8 cellular contexts compared by ENCODE assay signal in the genomic region with DNA sequence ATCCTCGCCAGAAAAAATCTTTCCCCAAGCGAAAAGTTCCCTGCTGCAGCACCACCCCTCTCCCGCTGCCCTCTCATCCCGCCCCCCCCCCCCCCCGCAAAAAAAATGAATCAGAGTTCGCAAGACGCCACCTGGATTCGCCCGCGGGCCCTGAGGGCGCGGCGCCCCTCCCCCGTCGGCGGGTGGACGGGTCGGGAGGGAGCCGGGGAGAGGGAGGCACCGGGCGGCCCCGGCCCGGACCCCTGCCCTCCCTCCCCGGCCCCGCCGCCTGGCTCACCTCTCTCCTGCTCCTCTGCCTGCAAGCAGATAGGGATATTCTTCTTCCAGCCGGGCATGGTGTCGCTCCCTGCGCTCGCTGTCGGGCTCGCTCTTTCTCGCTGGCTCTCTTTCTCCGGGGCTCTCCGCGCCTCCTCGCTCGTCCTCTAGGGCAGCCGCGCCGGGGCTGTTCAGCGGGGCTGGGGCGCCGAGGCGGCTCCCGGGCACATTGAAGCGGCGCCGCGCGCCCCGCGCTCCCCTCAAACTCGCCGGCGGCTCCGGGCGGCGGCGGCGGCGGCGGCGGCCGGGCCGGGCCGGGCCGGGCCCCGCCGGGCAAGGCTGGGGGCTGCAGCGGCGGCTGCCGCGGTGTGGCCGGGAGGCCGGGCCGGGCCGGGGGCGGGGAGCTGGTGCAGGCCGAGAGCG.
A peak's percentile ranks its signal among the peaks of the same experiment; 100 is the strongest.
DNase-seq lines count a peak whose midpoint lies in the region; ATAC-seq, FAIRE-seq and TF ChIP-seq lines count a peak whose summit lies in the region.

No MANE protein-coding gene starts in this region.

- in situ Hi-C loops in GM12878 (cut with MboI): no loop called here

- H3K27me3 Mint-ChIP-seq in Caco-2 (ENCODE audit: insufficient read depth, unreplicated experiment): peaks cover 33% of the 10 kb centered on the region

- no peaks in the 10 kb centered on the region for H3K36me3 ChIP-seq in Caco-2 (ENCODE audit: control insufficient read depth, insufficient read depth, low read length)
- no peaks in the 10 kb centered on the region for H3K36me3 ChIP-seq in HUES48 (ENCODE audit: control insufficient read depth, insufficient read depth, low read length)
- H3K36me3 ChIP-seq in SK-N-SH (replicated peaks in 1 of 2; ENCODE audit: control insufficient read depth in 1 of 2, insufficient read depth in 2 of 2, low read length in 1 of 2): no peaks in the 10 kb centered on the region
- H3K36me3 ChIP-seq in GM12878 (ENCODE audit: control insufficient read depth in 2 of 2, insufficient read depth in 2 of 2, low read length in 1 of 2): no peaks in the 10 kb centered on the region

- FAIRE-seq in GM12878 (lab: Jason Lieb, UNC): no peak

- H3F3A ChIP-seq in SK-N-SH (replicated peaks; ENCODE audit: insufficient read depth): no peaks in the 10 kb centered on the region

- H3K27ac Mint-ChIP-seq in Caco-2 (ENCODE audit: unreplicated experiment): no peak overlapping the region

- no peaks in the 10 kb centered on the region for H3K9me3 ChIP-seq in Caco-2
- no peaks in the 10 kb centered on the region for H3K9me3 ChIP-seq in HUES48 (ENCODE audit: control insufficient read depth, insufficient read depth, low read length)
- H3K9me3 ChIP-seq in SK-N-SH: no peaks in the 10 kb centered on the region
- no peaks in the 10 kb centered on the region for H3K9me3 ChIP-seq in GM12878 (replicated peaks; ENCODE audit: control insufficient read depth, insufficient read depth, low read length)

- TF ChIP-seq EP300 in SK-N-SH (IDR thresholded peaks at IDR 0.05; ENCODE audit: borderline replicate concordance in 1 of 2, low read depth in 1 of 2, low read length in 1 of 2) (no peak), GM12878 (IDR thresholded peaks at IDR 0.05; ENCODE audit: borderline replicate concordance in 1 of 2, control insufficient read depth in 1 of 2, low read depth in 2 of 2, low read length in 2 of 2) (no peak)

- no peaks in the 10 kb centered on the region for H4K20me1 ChIP-seq in SK-N-SH (ENCODE audit: insufficient read depth)
- H4K20me1 ChIP-seq in GM12878 (ENCODE audit: control insufficient read depth, insufficient read depth): no peaks in the 10 kb centered on the region

- TF ChIP-seq CTCF in Caco-2 (IDR thresholded peaks at IDR 0.05; ENCODE audit: insufficient read depth in 1 of 2, low read depth in 1 of 2, low read length in 1 of 2, severe bottlenecking in 1 of 2, unreplicated experiment in 1 of 2) (no peak), GM20000 (IDR thresholded peaks at IDR 0.05; ENCODE audit: extremely low read depth, missing control alignments) (no peak), SK-N-SH (IDR thresholded peaks at IDR 0.05) (no peak), GM12878 (IDR thresholded peaks at IDR 0.05 in 2 of 3, conservative IDR thresholded peaks at IDR 0.05 in 1 of 3; ENCODE audit: control insufficient read depth in 2 of 3, extremely low read depth in 1 of 3, insufficient read depth in 1 of 3, low read depth in 3 of 3, low read length in 3 of 3) (no peak)

- peak; percentile 48 for ATAC-seq in GM12878

- no peaks in the 10 kb centered on the region for H3K9me3 Mint-ChIP-seq in Caco-2 (ENCODE audit: unreplicated experiment)

- H3K4me3 Mint-ChIP-seq in Caco-2 (ENCODE audit: unreplicated experiment): peak overlapping the region; percentile 90

- CTCF ChIA-PET in Caco-2 (lab: Charles Lee) (interaction anchor here (1.2 kb wide), 1 partner anchor 16 kb away, joined by 3 read pairs; no protein-coding TSS in a partner anchor), SK-N-SH (lab: Yijun Ruan, JAX) (interaction anchor here (1.0 to 2.1 kb wide), 3 partner anchors 8 to 59 kb away, joined by 3 to 6 read pairs (median 4); no protein-coding TSS in a partner anchor), GM12878 (lab: Yijun Ruan, JAX) (interaction anchor here (0.6 kb wide), 1 partner anchor 27 kb away, joined by 3 read pairs; no protein-coding TSS in a partner anchor)

- H3K27ac ChIP-seq in HUES48 (ENCODE audit: low read depth, low read length): peak overlapping the region; percentile 77
- no peak overlapping the region for H3K27ac ChIP-seq in SK-N-SH (ENCODE audit: low read depth in 2 of 2, low read length in 1 of 2)
- H3K27ac ChIP-seq in GM12878 (ENCODE audit: control insufficient read depth, insufficient read depth): no peak overlapping the region

- no peak overlapping the region for H2AFZ ChIP-seq in SK-N-SH (ENCODE audit: low read depth)
- H2AFZ ChIP-seq in GM12878 (ENCODE audit: control insufficient read depth, low read depth, low read length): no peak overlapping the region

- H3K4me1 ChIP-seq in Caco-2 (no peaks in the 10 kb centered on the region), HUES48 (ENCODE audit: control insufficient read depth, insufficient read depth, low read length) (peaks cover 14% of the 10 kb centered on the region), SK-N-SH (ENCODE audit: control insufficient read depth in 1 of 2, insufficient read depth in 2 of 2, low read depth in 1 of 2, low read length in 1 of 2) (peaks cover 0 to 4% of the 10 kb centered on the region in 2 experiments; a peak in 1 of 4 replicates), GM12878 (ENCODE audit: control insufficient read depth, insufficient read depth, low read length) (no peaks in the 10 kb centered on the region)

- H3K79me2 ChIP-seq in SK-N-SH (ENCODE audit: insufficient read depth) (no peaks in the 10 kb centered on the region), GM12878 (ENCODE audit: control insufficient read depth, insufficient read depth, low read length) (no peaks in the 10 kb centered on the region)

- TF ChIP-seq RAD21 in SK-N-SH (IDR thresholded peaks at IDR 0.05; ENCODE audit: low read length) (no peak), GM12878 (IDR thresholded peaks at IDR 0.05; ENCODE audit: insufficient read depth, low read depth, low read length) (no peak)

- RAD21 ChIA-PET in GM12878 (lab: Charles Lee; ENCODE audit: unreplicated experiment): no interaction called here

- H3K4me2 ChIP-seq in SK-N-SH (peak overlapping the region; percentile 74; the same call in 1 of the 2 replicates), GM12878 (ENCODE audit: control insufficient read depth, insufficient read depth) (peak overlapping the region; percentile 71; the same call in 1 of the 2 replicates)

- no peaks in the 10 kb centered on the region for H3K36me3 Mint-ChIP-seq in Caco-2 (ENCODE audit: insufficient read depth, unreplicated experiment)

- H3K9ac ChIP-seq in HUES48 (ENCODE audit: low read depth, low read length): 0 out of 2 replicates have a peak overlapping the region, but pooled peaks have one; percentile 40
- no peak overlapping the region for H3K9ac ChIP-seq in SK-N-SH
- H3K9ac ChIP-seq in GM12878 (ENCODE audit: control insufficient read depth, insufficient read depth, low read length): no peak overlapping the region

- POLR2A ChIA-PET in Caco-2 (lab: Charles Lee): no interaction called here
- POLR2A ChIA-PET in SK-N-SH (lab: Yijun Ruan, JAX): no interaction called here
- POLR2A ChIA-PET in GM12878 (lab: Charles Lee): no interaction called here

- intact Hi-C loops in Caco-2 (cut with micrococcal nuclease; ENCODE audit: unreplicated experiment): loop anchor here (5.0 kb wide), 1 partner anchor 42 kb away; no protein-coding TSS in a partner anchor
- intact Hi-C loops in GM12878 (cut with micrococcal nuclease; ENCODE audit: unreplicated experiment): no loop called here

- BruUV-seq in Caco-2 (replicated peaks; lab: Mats Ljungman, UMichigan): no TSS peak
- no TSS peak for BruUV-seq in GM12878 (replicated peaks; lab: Mats Ljungman, UMichigan)

- no peaks in the 10 kb centered on the region for H3K9me2 ChIP-seq in SK-N-SH

- DNase-seq in Caco-2: peak; percentile 45 to 53
- DNase-seq in GM20000 (ENCODE audit: low spot score): peak; percentile 59
- DNase-seq in SK-N-SH: peak; percentile 76
- DNase-seq in GM12878 (ENCODE audit: low read depth, low spot score): no peak
- DNase-seq in iPS-NIHi7 (ENCODE audit: extremely low spot score): peak; percentile 68
- peak; percentile 36 for DNase-seq in stimulated activated CD4-positive, alpha-beta T cell treated with anti-CD3 and anti-CD28 coated beads, Interleukin-1b, Interleukin-23, amount 100 ng/mL, for 48 hours
- DNase-seq in inferior parietal cortex (ENCODE audit: extremely low spot score): no peak

- peak overlapping the region; percentile 48 for H3K4me3 ChIP-seq in Caco-2 (ENCODE audit: low read depth, low read length)
- peak overlapping the region; percentile 76 for H3K4me3 ChIP-seq in HUES48 (ENCODE audit: low read depth, low read length)
- H3K4me3 ChIP-seq in SK-N-SH (ENCODE audit: low read depth in 2 of 2, low read length in 1 of 2): peak overlapping the region; percentile 45 to 60
- peak overlapping the region; percentile 47; the same call in 1 of the 2 replicates for H3K4me3 ChIP-seq in GM12878

- peaks cover 9% of the 10 kb centered on the region for H3K4me1 Mint-ChIP-seq in Caco-2 (ENCODE audit: low read depth, unreplicated experiment)

- H3K27me3 ChIP-seq in Caco-2 (replicated peaks; ENCODE audit: control insufficient read depth, insufficient read depth, low read length): peaks cover 4% of the 10 kb centered on the region; the same call in 1 of the 2 replicates
- H3K27me3 ChIP-seq in HUES48 (ENCODE audit: control insufficient read depth, insufficient read depth, low read length): peaks cover 27% of the 10 kb centered on the region
- peaks cover 36% of the 10 kb centered on the region for H3K27me3 ChIP-seq in SK-N-SH (ENCODE audit: insufficient read depth)
- peaks cover 14 to 17% of the 10 kb centered on the region in 2 experiments for H3K27me3 ChIP-seq in GM12878 (replicated peaks in 1 of 2; ENCODE audit: control insufficient read depth in 2 of 2, insufficient read depth in 2 of 2, low read length in 1 of 2)

- SMC1A ChIA-PET in GM12878 (lab: Charles Lee; ENCODE audit: uncharacterized antibody, unreplicated experiment): interaction anchor here (0.6 kb wide), 1 partner anchor 16 kb away, joined by 3 read pairs; no protein-coding TSS in a partner anchor

- no peak for TF ChIP-seq POLR2A in GM12878 (IDR thresholded peaks at IDR 0.05; ENCODE audit: low read depth, low read length)

- WGBS in SK-N-SH (ENCODE audit: low lambda C conversion rate): 1% methylated on average over 19 of the region's 81 CpGs
- WGBS in GM12878 (ENCODE audit: insufficient coverage, insufficient replicate concordance, low lambda C conversion rate, missing lambda C conversion rate): under 1% methylated on average over 22 of the region's 81 CpGs

TF ChIP-seq in SK-N-SH, 30 proteins besides CTCF, POLR2A, EP300 and RAD21 (continues in another document):
- no peak for TF ChIP-seq GATA2 (CRISPR knock-in tag; IDR thresholded peaks at IDR 0.05)
- TF ChIP-seq TCF12 (IDR thresholded peaks at IDR 0.05): no peak
- TF ChIP-seq MXI1 (IDR thresholded peaks at IDR 0.05; ENCODE audit: low read depth, low read length): no peak

TF ChIP-seq in GM12878, 131 proteins besides CTCF, POLR2A, EP300 and RAD21 (continues in another document):
- TF ChIP-seq SMC3 (IDR thresholded peaks at IDR 0.05; ENCODE audit: borderline replicate concordance, low read length) (no peak), EZH2 (IDR thresholded peaks at IDR 0.05; ENCODE audit: borderline replicate concordance, control insufficient read depth, low read depth, low read length) (no peak), CREM (IDR thresholded peaks at IDR 0.05; ENCODE audit: low read depth) (no peak), CBFB (IDR thresholded peaks at IDR 0.05; ENCODE audit: low read depth) (no peak)

Comparison
In these comparisons a context has a peak if more than half of its experiments do, and no peak if none do; other contexts are left out.
1. DNase-seq: peak in Caco-2 (2 of 2), GM20000 (single experiment), SK-N-SH (single experiment), iPS-NIHi7 (single experiment) and stimulated activated CD4-positive, alpha-beta T cell treated with anti-CD3 and anti-CD28 coated beads, Interleukin-1b, Interleukin-23, amount 100 ng/mL, for 48 hours (single experiment); none in GM12878 (single experiment) and inferior parietal cortex (single experiment).
2. Peak in every context shown above with its lines, with median percentiles within 50 percentile points of each other: H3K4me3 ChIP-seq.